In genomic region chr1:184443624-184444023, GRCh38 we compare ENCODE assay signal across 13 cellular contexts. TPM values are rescaled to one million over a fixed set of nuclear protein-coding genes. Genes with fewer than 3 reads are reported as not detected.
DNase-seq lines count a peak whose midpoint lies in the region; ATAC-seq and TF ChIP-seq lines count a peak whose summit lies in the region.
"Had no signal": no experiment of that assay in that cellular context is flagged by ENCODE, and none has a peak within 500 bp of the region (broad histone marks: within the 10 kb centered on the region; RNA-seq: fewer than 3 reads in every experiment).

No MANE protein-coding gene starts in this region.

- H3K36me3 ChIP-seq in heart right ventricle (no peaks in the 10 kb centered on the region), aorta (ENCODE audit: control insufficient read depth in 1 of 2, insufficient read depth in 2 of 2, low read length in 1 of 2) (no peaks in the 10 kb centered on the region)

- H3K4me3 ChIP-seq in heart right ventricle, result no peak overlapping the region
- no peak overlapping the region for H3K4me3 ChIP-seq in aorta (ENCODE audit: low read length in 2 of 2)

- no peaks in the 10 kb centered on the region for H3K9me3 ChIP-seq in heart right ventricle
- H3K9me3 ChIP-seq in aorta (ENCODE audit: control insufficient read depth, low read length), result no peaks in the 10 kb centered on the region

- H3K27ac ChIP-seq in heart right ventricle, result peak overlapping the region in 1 of 10 donors; percentile 26
- no peak overlapping the region for H3K27ac ChIP-seq in aorta (ENCODE audit: low read depth in 1 of 2, low read length in 2 of 2)
- H3K27ac ChIP-seq: 22Rv1 had no signal

- DNase-seq in Right ventricle myocardium inferior (ENCODE audit: missing footprints) (no peak), left cardiac atrium (no peak), heart right ventricle (no peak), left kidney (ENCODE audit: low read depth, low spot score) (peak; percentile 36), aorta (no peak), COLO668 (lab: John Stamatoyannopoulos, UW; ENCODE audit: unreplicated experiment) (no peak), occipital lobe (lab: John Stamatoyannopoulos, UW) (no peak), cerebellar cortex (ENCODE audit: low spot score) (no peak)
- DNase-seq: DMS79, GOT3, H9 had no signal

- 91 to 100% methylated on average over 1 of the region's 1 CpG for WGBS in heart right ventricle, 2 donors
- 98 to 100% methylated on average over 1 of the region's 1 CpG for WGBS in aorta, 2 donors

- H3K27me3 ChIP-seq in heart right ventricle, result no peaks in the 10 kb centered on the region
- H3K27me3 ChIP-seq in aorta (ENCODE audit: control insufficient read depth in 1 of 2, insufficient read depth in 2 of 2, low read length in 1 of 2), result no peaks in the 10 kb centered on the region

- peaks cover 7 to 55% (median 34%) of the 10 kb centered on the region in 9 donors for H3K4me1 ChIP-seq in heart right ventricle
- H3K4me1 ChIP-seq in aorta (ENCODE audit: control insufficient read depth in 1 of 2, insufficient read depth in 2 of 2, low read length in 2 of 2), result no peaks in the 10 kb centered on the region

- peak; percentile 43 for ATAC-seq in Right ventricle myocardium inferior
- no peak for ATAC-seq in left cardiac atrium
- ATAC-seq in heart right ventricle, result peak in 6 of 8 donors; percentile 16 to 58 (median 36)
- peak; percentile 38 for ATAC-seq in aorta (ENCODE audit: low FRiP score)
- ATAC-seq: HepG2 had no signal

- intact Hi-C loops in Right ventricle myocardium inferior (cut with DNase I) (no loop called here), left cardiac atrium (cut with DNase I) (no loop called here), heart right ventricle (cut with DNase I) (loop anchor here in 1 of 10 donors (5.0 kb wide), 1 partner anchor 56 kb away; the partner anchor contains the start of gene C1orf21), aorta (cut with DNase I) (no loop called here)

- no peak for TF ChIP-seq CTCF in heart right ventricle (IDR thresholded peaks at IDR 0.05)

RNA-seq across cellular contexts. Expression of gene C1orf21, which starts 56.8 kb away (rescaled TPM):
- total RNA-seq in Right ventricle myocardium inferior (54.5 TPM), left cardiac atrium (10 to 100 TPM; 61.3 to 80.7 TPM), heart right ventricle (10 to 100 TPM; 50.8 to 76.7 (median 69.3) TPM), aorta (10 to 100 TPM; 44.0 to 65.7 TPM), occipital lobe (31.7 TPM)
- polyA plus RNA-seq in heart right ventricle (10 to 100 TPM; 20.6 to 30.5 TPM), aorta (10 to 100 TPM in 1 of 2 donors, 1 to 10 TPM in 1; 7.6 to 41.8 TPM)
- total RNA-seq: HepG2 had no signal
- polyA plus RNA-seq: HepG2 had no signal

Comparison
In these comparisons a context has a peak if more than half of its experiments do, and no peak if none do; other contexts are left out.
1. ATAC-seq: peak in Right ventricle myocardium inferior (single experiment), heart right ventricle (6 of 8) and aorta (single experiment); none in left cardiac atrium (0 of 2).